1 cellular context compared by ENCODE assay signal in genomic region chr1:42962641-42963377, GRCh38.
A peak's percentile ranks its signal among the peaks of the same experiment; 100 is the strongest.
TF ChIP-seq lines count a peak whose summit lies in the region.

No MANE protein-coding gene starts in this region.

TF ChIP-seq in K562, 482 proteins besides CTCF, POLR2A, EP300 and RAD21 (continued from another document):
- TF ChIP-seq ARID3A (IDR thresholded peaks at IDR 0.05; ENCODE audit: borderline replicate concordance, low read depth, low read length) (peak; percentile 53; the same call in 1 of the 2 replicates), ZNF316 (IDR thresholded peaks at IDR 0.05) (peak; percentile 100), NONO (IDR thresholded peaks at IDR 0.05; ENCODE audit: low read depth in 2 of 2, low read length in 1 of 2) (peak in 1 of 2 experiments; percentile 88; a peak in 2 of 4 replicates), ZNF197 (CRISPR knock-in tag; IDR thresholded peaks at IDR 0.05; ENCODE audit: low read depth) (peak; percentile 85), ETV1 (tag; conservative IDR thresholded peaks at IDR 0.05; ENCODE audit: low read depth) (0 out of 2 replicates have a peak, but pooled peaks have one; percentile 24), NBN (IDR thresholded peaks at IDR 0.05; ENCODE audit: low read depth) (no peak), BDP1 (IDR thresholded peaks at IDR 0.05; ENCODE audit: insufficient read depth, insufficient read length) (no peak), ZNF354B (CRISPR knock-in tag; IDR thresholded peaks at IDR 0.05) (no peak), JUND (IDR thresholded peaks at IDR 0.05; ENCODE audit: borderline replicate concordance, low read depth, low read length) (peak; percentile 67; the same call in 1 of the 2 replicates), JUND (tag; IDR thresholded peaks at IDR 0.05; ENCODE audit: borderline replicate concordance, low read depth, low read length) (no peak; the same call in 2 of the 3 replicates), CSDE1 (IDR thresholded peaks at IDR 0.05) (no peak; a peak in 1 of 4 replicates), ZC3H4 (CRISPR knock-in tag; IDR thresholded peaks at IDR 0.05; ENCODE audit: borderline replicate concordance) (no peak)
